In genomic region chr20:38167466-38167850, GRCh38 we compare ENCODE assay signal across 18 cellular contexts. TPM values are rescaled to one million over a fixed set of nuclear protein-coding genes. Genes with fewer than 3 reads are reported as not detected.
DNase-seq lines count a peak whose midpoint lies in the region; ATAC-seq and TF ChIP-seq lines count a peak whose summit lies in the region.
"Had no signal": no experiment of that assay in that cellular context is flagged by ENCODE, and none has a peak within 500 bp of the region (broad histone marks: within the 10 kb centered on the region; RNA-seq: fewer than 3 reads in every experiment).

No MANE protein-coding gene starts in this region.

- TF ChIP-seq POLR2A in upper lobe of left lung (IDR thresholded peaks at IDR 0.05), result no peak

- H3K36me3 Mint-ChIP-seq in endodermal cell (ENCODE audit: low read depth) (no peaks in the 10 kb centered on the region), nephron (ENCODE audit: low read depth) (no peaks in the 10 kb centered on the region)

- H3K36me3 ChIP-seq in left ventricle myocardium inferior (no peaks in the 10 kb centered on the region), endodermal cell (ENCODE audit: control insufficient read depth, insufficient read depth, low read length) (no peaks in the 10 kb centered on the region), upper lobe of left lung (no peaks in the 10 kb centered on the region)
- H3K36me3 ChIP-seq: tibial nerve, WERI-Rb-1 had no signal

- peak overlapping the region; percentile 29 for H3K27ac Mint-ChIP-seq in endodermal cell
- peak overlapping the region; percentile 7 to 37 (median 19) for H3K27ac Mint-ChIP-seq in nephron
- H3K27ac Mint-ChIP-seq: activated naive CD8-positive, alpha-beta T cell treated with anti-CD3 and anti-CD28 coated beads, Interleukin-2, amount 50 U/mL, for 24 hours; activated T-helper 1 cell treated with anti-CD3 and anti-CD28 coated beads, Interleukin-12 subunit alpha, Interleukin-12 subunit beta, Interleukin-2, Interleukin-4 antibody, amounts not matched to agents 30 ng/mL and 10 ng/mL and 1 ng/mL, durations not matched to agents 14 hours and 24 hours and 36 hours had no signal

- H3K9me3 Mint-ChIP-seq in endodermal cell (no peaks in the 10 kb centered on the region), nephron (no peaks in the 10 kb centered on the region)
- H3K9me3 Mint-ChIP-seq: activated naive CD8-positive, alpha-beta T cell treated with anti-CD3 and anti-CD28 coated beads, Interleukin-2, amount 50 U/mL, for 24 hours; activated T-helper 1 cell treated with anti-CD3 and anti-CD28 coated beads, Interleukin-12 subunit alpha, Interleukin-12 subunit beta, Interleukin-2, Interleukin-4 antibody, amounts not matched to agents 30 ng/mL and 10 ng/mL and 1 ng/mL, durations not matched to agents 14 hours and 24 hours and 36 hours had no signal

- intact Hi-C loops in left ventricle myocardium inferior (cut with micrococcal nuclease) (loop anchor here (5.0 kb wide), 2 partner anchors 95 to 110 kb away; no protein-coding TSS in a partner anchor), Right ventricle myocardium inferior (cut with DNase I) (no loop called here)

- H3K27me3 Mint-ChIP-seq in endodermal cell (ENCODE audit: insufficient read depth) (peaks cover 10% of the 10 kb centered on the region), nephron (ENCODE audit: low read depth) (peaks cover 11% of the 10 kb centered on the region)

- H3K4me1 Mint-ChIP-seq in endodermal cell (no peaks in the 10 kb centered on the region), nephron (peaks cover 52% of the 10 kb centered on the region)

- no peak overlapping the region for H3K4me3 ChIP-seq in left ventricle myocardium inferior
- no peak overlapping the region for H3K4me3 ChIP-seq in endodermal cell (ENCODE audit: low read length)
- no peak overlapping the region for H3K4me3 ChIP-seq in upper lobe of left lung
- H3K4me3 ChIP-seq: tibial nerve had no signal

- H3K4me1 ChIP-seq in left ventricle myocardium inferior (peaks cover 54% of the 10 kb centered on the region), endodermal cell (ENCODE audit: control insufficient read depth, insufficient read depth, low read length) (no peaks in the 10 kb centered on the region), upper lobe of left lung (peaks cover 28 to 50% (median 47%) of the 10 kb centered on the region in 4 donors)

- ATAC-seq in Right ventricle myocardium inferior (no peak), upper lobe of left lung (ENCODE audit: low FRiP score in 2 of 2) (no peak), GM18858 (IDR thresholded peaks at IDR 0.05; ENCODE audit: unreplicated experiment) (no peak), GM18907 (IDR thresholded peaks at IDR 0.05; ENCODE audit: unreplicated experiment) (no peak)
- ATAC-seq: activated CD8-positive, alpha-beta T cell treated with anti-CD3 and anti-CD28 coated beads, Interleukin-2, amount 10 ng/mL, durations not matched to agents 7 days and 5 days; activated naive CD8-positive, alpha-beta T cell treated with anti-CD3 and anti-CD28 coated beads, Interleukin-2, amount 50 U/mL, for 24 hours had no signal

- peak overlapping the region; percentile 66 for H3K27ac ChIP-seq in left ventricle myocardium inferior (replicated peaks)
- no peak overlapping the region for H3K27ac ChIP-seq in endodermal cell (ENCODE audit: low read depth, low read length)
- H3K27ac ChIP-seq in upper lobe of left lung, result peak overlapping the region; percentile 58 to 90 (median 82)
- H3K27ac ChIP-seq: WERI-Rb-1 had no signal

- H3K4me3 Mint-ChIP-seq in endodermal cell (no peak overlapping the region), nephron (peak overlapping the region in 1 of 3 experiments; percentile 43)
- H3K4me3 Mint-ChIP-seq: activated CD8-positive, alpha-beta T cell treated with anti-CD3 and anti-CD28 coated beads, Interleukin-2, amount 10 ng/mL, durations not matched to agents 7 days and 5 days; activated naive CD8-positive, alpha-beta T cell treated with anti-CD3 and anti-CD28 coated beads, Interleukin-2, amount 50 U/mL, for 24 hours; activated T-helper 1 cell treated with anti-CD3 and anti-CD28 coated beads, Interleukin-12 subunit alpha, Interleukin-12 subunit beta, Interleukin-2, Interleukin-4 antibody, amounts not matched to agents 30 ng/mL and 10 ng/mL and 1 ng/mL, durations not matched to agents 14 hours and 24 hours and 36 hours had no signal

- 89 to 100% methylated on average over 3 to 5 of the region's 5 CpGs for WGBS in endodermal cell (ENCODE audit: insufficient coverage in 1 of 2, insufficient read length in 1 of 2), 2 experiments
- 93 to 98% methylated on average over 5 of the region's 5 CpGs for WGBS in upper lobe of left lung, 2 donors

- TF ChIP-seq CTCF in left ventricle myocardium inferior (IDR thresholded peaks at IDR 0.05; ENCODE audit: borderline replicate concordance), result no peak
- no peak for TF ChIP-seq CTCF in endodermal cell (conservative IDR thresholded peaks at IDR 0.05)
- no peak for TF ChIP-seq CTCF in nephron (IDR thresholded peaks at IDR 0.05; ENCODE audit: unreplicated experiment in 3 of 3)
- no peak for TF ChIP-seq CTCF in upper lobe of left lung (IDR thresholded peaks at IDR 0.05)

- no peak for TF ChIP-seq EP300 in upper lobe of left lung (IDR thresholded peaks at IDR 0.05)

- H3K27me3 ChIP-seq in left ventricle myocardium inferior (ENCODE audit: low read depth) (no peaks in the 10 kb centered on the region), endodermal cell (ENCODE audit: control insufficient read depth, insufficient read depth, low read length, poor library complexity, severe bottlenecking) (peaks cover 5% of the 10 kb centered on the region), upper lobe of left lung (no peaks in the 10 kb centered on the region)
- H3K27me3 ChIP-seq: tibial nerve had no signal

- no peak for DNase-seq in left ventricle myocardium inferior
- DNase-seq in Right ventricle myocardium inferior (ENCODE audit: missing footprints), result no peak
- no peak for DNase-seq in endodermal cell
- DNase-seq in upper lobe of left lung, result no peak
- no peak for DNase-seq in NOMO-1 treated with dmso at 0.1 percent for 144 hours (lab: John Stamatoyannopoulos, UW; ENCODE audit: unreplicated experiment)
- DNase-seq: activated CD8-positive, alpha-beta T cell treated with anti-CD3 and anti-CD28 coated beads, Interleukin-2, amount 10 ng/mL, durations not matched to agents 7 days and 5 days; activated naive CD8-positive, alpha-beta T cell treated with anti-CD3 and anti-CD28 coated beads, Interleukin-2, amount 50 U/mL, for 24 hours; NCI-H2081 treated with DMSO at 0.1 percent for 48 hours; retina; stimulated activated CD4-positive, alpha-beta T cell treated with anti-CD3 and anti-CD28 coated beads, Interleukin-4, amount 100 ng/mL, for 24 hours; T-helper 1 cell; WERI-Rb-1 had no signal

- H3K9me3 ChIP-seq in left ventricle myocardium inferior (replicated peaks) (no peaks in the 10 kb centered on the region), endodermal cell (ENCODE audit: control insufficient read depth, low read length) (no peaks in the 10 kb centered on the region), upper lobe of left lung (no peaks in the 10 kb centered on the region)
- H3K9me3 ChIP-seq: tibial nerve had no signal

- H3K9ac ChIP-seq in endodermal cell (ENCODE audit: extremely low read depth, low read length, poor library complexity, severe bottlenecking), result no peak overlapping the region

RNA-seq across cellular contexts. Expression of gene TGM2, which starts 2.4 kb away (rescaled TPM):
- total RNA-seq in left ventricle myocardium inferior (846 TPM), Right ventricle myocardium inferior (581 TPM), endodermal cell (under 1 TPM; 0.27 to 0.37 TPM), upper lobe of left lung (100 to 1,000 TPM in 5 of 6 donors, 10 to 100 TPM in 1; 98.7 to 469 (median 290) TPM)
- polyA plus RNA-seq in endodermal cell (2013, experiment 1 of 2), result 3.4 TPM
- 2.1 TPM for polyA plus RNA-seq in endodermal cell (2013, experiment 2 of 2)
- total RNA-seq: activated T-helper 1 cell treated with anti-CD3 and anti-CD28 coated beads, Interleukin-12 subunit alpha, Interleukin-12 subunit beta, Interleukin-2, Interleukin-4 antibody, amounts not matched to agents 30 ng/mL and 10 ng/mL and 1 ng/mL, durations not matched to agents 14 hours and 24 hours and 36 hours had no signal
- polyA plus RNA-seq: neural cell had no signal

Comparison
In these comparisons a context has a peak if more than half of its experiments do, and no peak if none do; other contexts are left out.
1. RNA of gene TGM2, which starts 2.4 kb away (total RNA-seq): 846 TPM in left ventricle myocardium inferior (single experiment), 581 TPM in Right ventricle myocardium inferior (single experiment) and 98.7 to 469 TPM in upper lobe of left lung; 0.27 to 0.37 TPM in endodermal cell; every median in the first group is over 10 times any median in the second.